Comparison of ENCODE assay signal across 11 cellular contexts in genomic region chr6:43355862-43356590, GRCh38. TPM values are rescaled to one million over a fixed set of nuclear protein-coding genes. Genes with fewer than 3 reads are reported as not detected.
DNase-seq lines count a peak whose midpoint lies in the region; ATAC-seq, FAIRE-seq and TF ChIP-seq lines count a peak whose summit lies in the region.
"Had no signal": no experiment of that assay in that cellular context is flagged by ENCODE, and none has a peak within 500 bp of the region (broad histone marks: within the 10 kb centered on the region; RNA-seq: fewer than 3 reads in every experiment).

No MANE protein-coding gene starts in this region.

- 97% methylated on average over 2 of the region's 2 CpGs for WGBS in HepG2 (ENCODE audit: low lambda C conversion rate)

- no peak overlapping the region for H3K4me3 ChIP-seq in astrocyte of the spinal cord (ENCODE audit: low read depth, low read length)
- H3K4me3 ChIP-seq in HepG2 (replicated peaks in 1 of 3; ENCODE audit: insufficient read depth in 1 of 3, low read depth in 2 of 3, low read length in 3 of 3): no peak overlapping the region

- no peaks in the 10 kb centered on the region; the same call in 1 of the 2 replicates for H4K20me1 ChIP-seq in HepG2 (ENCODE audit: insufficient read depth, low read length)

- H3K9me3 ChIP-seq in HepG2 (ENCODE audit: low read length): no peaks in the 10 kb centered on the region

- TF ChIP-seq EP300 in HepG2 (IDR thresholded peaks at IDR 0.05; ENCODE audit: low read depth in 2 of 2, low read length in 2 of 2): no peak
- TF ChIP-seq EP300 in HepG2 (CRISPR knock-in tag; IDR thresholded peaks at IDR 0.05; ENCODE audit: borderline replicate concordance): no peak

- peaks cover 21 to 61% of the 10 kb centered on the region in 2 experiments for H3K36me3 ChIP-seq in HepG2 (replicated peaks in 1 of 2; ENCODE audit: control insufficient read depth in 1 of 2, insufficient read depth in 2 of 2, low read length in 2 of 2)

- no TSS peak for BruUV-seq in HepG2 (replicated peaks; lab: Mats Ljungman, UMichigan)

- DNase-seq in D721Med (ENCODE audit: insufficient read length, low spot score) (no peak), HT1080 (ENCODE audit: low read depth) (peak; percentile 17), astrocyte of the spinal cord (ENCODE audit: low read depth, low spot score) (no peak), HepG2 (ENCODE audit: low spot score) (peak; percentile 64), NCI-H2171 (lab: John Stamatoyannopoulos, UW) (no peak), C1 segment of cervical spinal cord (lab: John Stamatoyannopoulos, UW) (no peak)
- DNase-seq in NK-92 treated with Interleukin-12 subunit alpha and Interleukin-12 subunit beta, amount 100 ng/mL, for 24 hours (lab: John Stamatoyannopoulos, UW): no peak
- DNase-seq: amniotic stem cell; stimulated activated naive CD4-positive, alpha-beta T cell had no signal

- no peak overlapping the region for H3K9ac ChIP-seq in HepG2 (ENCODE audit: insufficient read depth, low read depth, low read length)

- H3K4me2 ChIP-seq in HepG2 (ENCODE audit: low read depth, low read length): no peak overlapping the region

- no peak for TF ChIP-seq POLR2A in HepG2 (IDR thresholded peaks at IDR 0.05; ENCODE audit: insufficient read depth in 1 of 2, low read depth in 2 of 2, low read length in 2 of 2)

- ATAC-seq in HepG2 (peak; percentile 99), HG03469 (IDR thresholded peaks at IDR 0.05; ENCODE audit: unreplicated experiment) (no peak)
- ATAC-seq: natural killer cell treated with Interleukin-12 subunit alpha and Interleukin-12 subunit beta and Interleukin-15 and Interleukin-18, amount 100 ng/mL, for 72 hours had no signal

- no peak overlapping the region for H3K27ac ChIP-seq in HepG2 (ENCODE audit: extremely low read length, insufficient read depth, low read length)

- CTCF ChIA-PET in HepG2 (lab: Yijun Ruan, JAX; ENCODE audit: low intra/inter-chr PET ratio, low total read pairs): interaction anchor here (0.6 to 2.3 kb wide), 4 partner anchors 21 to 126 kb away, joined by 3 to 25 read pairs (median 8); partner anchors contain the start of genes CRIP3 and DNPH1

- POLR2A ChIA-PET in HepG2 (lab: Yijun Ruan, JAX): interaction anchor here (0.9 to 1.7 kb wide), 6 partner anchors 13 to 133 kb away, joined by 3 to 6 read pairs (median 4); partner anchors contain the start of gene ZNF318

- no peaks in the 10 kb centered on the region for H3K27me3 ChIP-seq in HepG2 (ENCODE audit: control insufficient read depth in 1 of 2, insufficient read depth in 2 of 2, low read length in 2 of 2)

- TF ChIP-seq RAD21 in HepG2 (CRISPR knock-in tag; IDR thresholded peaks at IDR 0.05): peak; percentile 86

- in situ Hi-C loops in astrocyte of the spinal cord (cut with HindIII; ENCODE audit: low sequenced_read_pairs): no loop called here
- in situ Hi-C loops in HepG2 (cut with HindIII; ENCODE audit: extremely low pct_ligation_motif_present, low pct_unique_long_range_greater_than_20kb): loop anchor here (5.0 kb wide), 1 partner anchor 94 kb away; no protein-coding TSS in a partner anchor

- FAIRE-seq in D721Med (lab: Jason Lieb, UNC) (no peak), HepG2 (lab: Jason Lieb, UNC) (peak; percentile 65)

- peaks cover 2% of the 10 kb centered on the region for H3K4me1 ChIP-seq in HepG2 (ENCODE audit: insufficient read depth, low read length)

- H3K79me2 ChIP-seq in HepG2 (ENCODE audit: insufficient read depth, low read length): peaks cover 2% of the 10 kb centered on the region

- intact Hi-C loops in HepG2 (cut with micrococcal nuclease; ENCODE audit: unreplicated experiment): loop anchor here (1.0 kb wide), 1 partner anchor 93 kb away; no protein-coding TSS in a partner anchor

- TF ChIP-seq CTCF in D721Med (IDR thresholded peaks at IDR 0.05; ENCODE audit: insufficient read depth, missing control alignments): peak; percentile 28
- peak; percentile 41 for TF ChIP-seq CTCF in astrocyte of the spinal cord (IDR thresholded peaks at IDR 0.05; ENCODE audit: low read depth, low read length)
- peak; percentile 91 for TF ChIP-seq CTCF in HepG2 (CRISPR knock-in tag; IDR thresholded peaks at IDR 0.05)

- no peak overlapping the region for H2AFZ ChIP-seq in HepG2 (ENCODE audit: low read length)

RNA-seq across cellular contexts. Expression of gene ZNF318, which starts 13.4 kb away (rescaled TPM):
- total RNA-seq in HT1080 (2014; rRNA removed; shearing (Covaris generic)): 4.8 and 6.4 TPM in 2 replicates
- 5.9 and 7.2 TPM in 2 replicates for polyA plus RNA-seq in HT1080 (2015; cell fraction: cytosol; rRNA removed)
- polyA plus RNA-seq in HT1080 (2015; cell fraction: nucleus; rRNA removed): 12.7 and 15.9 TPM in 2 replicates
- 13.0 and 19.4 TPM in 2 replicates for total RNA-seq in HepG2 (2016; rRNA removed; fragmentation: Illumina TruSeq; extraction: Trizol)
- 1.6 TPM in 2 replicates for total RNA-seq in HepG2 (2016; cell fraction: cytosol; rRNA removed; fragmentation: Illumina TruSeq; extraction: Trizol; ENCODE audit: low read depth)
- total RNA-seq in HepG2 (2016; cell fraction: insoluble cytoplasmic fraction; rRNA removed; fragmentation: Illumina TruSeq; extraction: Trizol): 11.9 and 17.8 TPM in 2 replicates
- total RNA-seq in HepG2 (2016; cell fraction: membrane; rRNA removed; fragmentation: Illumina TruSeq; extraction: Trizol): 5.6 and 6.6 TPM in 2 replicates
- 16.1 and 16.5 TPM in 2 replicates for total RNA-seq in HepG2 (2016; cell fraction: nucleus; rRNA removed; fragmentation: Illumina TruSeq; extraction: Trizol)
- polyA plus RNA-seq in HepG2 (2011; rRNA removed): 14.5 and 15.1 TPM in 2 replicates
- polyA plus RNA-seq in HepG2 (2011; cell fraction: cytosol; rRNA removed): 9.0 and 11.7 TPM in 2 replicates
- polyA plus RNA-seq in HepG2 (2011; cell fraction: nucleus; rRNA removed): 23.4 and 27.7 TPM in 2 replicates
- polyA plus RNA-seq in HepG2 (2012): 14.6 and 16.4 TPM in 2 replicates
- 0.93 and 1.1 TPM in 2 replicates for polyA plus RNA-seq in HepG2 (2016; cell fraction: cytosol; fragmentation: Illumina TruSeq; extraction: Trizol; ENCODE audit: low read depth)
- 13.7 and 15.1 TPM in 2 replicates for polyA plus RNA-seq in HepG2 (2016; cell fraction: insoluble cytoplasmic fraction; fragmentation: Illumina TruSeq; extraction: Trizol; ENCODE audit: low read depth)
- 1.8 and 2.1 TPM in 2 replicates for polyA plus RNA-seq in HepG2 (2016; cell fraction: membrane; fragmentation: Illumina TruSeq; extraction: Trizol; ENCODE audit: low read depth)
- 26.2 and 27.0 TPM in 2 replicates for polyA plus RNA-seq in HepG2 (2016; cell fraction: nucleus; fragmentation: Illumina TruSeq; extraction: Trizol; ENCODE audit: insufficient read depth, low read depth)
- polyA minus RNA-seq in HepG2 (2011; rRNA and poly(A)+ RNA removed; ENCODE audit: low replicate concordance): 38.1 and 51.2 TPM in 2 replicates
- 19.6 and 24.3 TPM in 2 replicates for polyA minus RNA-seq in HepG2 (2011; cell fraction: cytosol; rRNA and poly(A)+ RNA removed)
- polyA minus RNA-seq in HepG2 (2011; cell fraction: nucleus; rRNA and poly(A)+ RNA removed): 20.5 and 30.1 TPM in 2 replicates

RNA-seq across cellular contexts. Expression of gene CRIP3, which starts 47.4 kb away (rescaled TPM):
- not detected in 2 replicates for total RNA-seq in HT1080 (2014; rRNA removed; shearing (Covaris generic))
- polyA plus RNA-seq in HT1080 (2015; cell fraction: cytosol; rRNA removed): not detected in 2 replicates
- not detected in 2 replicates for polyA plus RNA-seq in HT1080 (2015; cell fraction: nucleus; rRNA removed)
- total RNA-seq in HepG2 (2016; rRNA removed; fragmentation: Illumina TruSeq; extraction: Trizol): 3.5 and 6.3 TPM in 2 replicates
- total RNA-seq in HepG2 (2016; cell fraction: cytosol; rRNA removed; fragmentation: Illumina TruSeq; extraction: Trizol; ENCODE audit: low read depth): 2.7 and 2.9 TPM in 2 replicates
- 5.5 and 7.0 TPM in 2 replicates for total RNA-seq in HepG2 (2016; cell fraction: insoluble cytoplasmic fraction; rRNA removed; fragmentation: Illumina TruSeq; extraction: Trizol)
- 1.7 and 2.6 TPM in 2 replicates for total RNA-seq in HepG2 (2016; cell fraction: membrane; rRNA removed; fragmentation: Illumina TruSeq; extraction: Trizol)
- 6.1 and 7.0 TPM in 2 replicates for total RNA-seq in HepG2 (2016; cell fraction: nucleus; rRNA removed; fragmentation: Illumina TruSeq; extraction: Trizol)
- polyA plus RNA-seq in HepG2 (2011; rRNA removed): 9.3 and 14.2 TPM in 2 replicates
- 4.5 and 5.1 TPM in 2 replicates for polyA plus RNA-seq in HepG2 (2011; cell fraction: cytosol; rRNA removed)
- 31.5 and 46.2 TPM in 2 replicates for polyA plus RNA-seq in HepG2 (2011; cell fraction: nucleus; rRNA removed)
- polyA plus RNA-seq in HepG2 (2012): 12.7 and 16.4 TPM in 2 replicates
- polyA plus RNA-seq in HepG2 (2016; cell fraction: cytosol; fragmentation: Illumina TruSeq; extraction: Trizol; ENCODE audit: low read depth): 0.99 and 1.7 TPM in 2 replicates
- polyA plus RNA-seq in HepG2 (2016; cell fraction: insoluble cytoplasmic fraction; fragmentation: Illumina TruSeq; extraction: Trizol; ENCODE audit: low read depth): 4.1 and 5.4 TPM in 2 replicates
- 1.9 and 2.3 TPM in 2 replicates for polyA plus RNA-seq in HepG2 (2016; cell fraction: membrane; fragmentation: Illumina TruSeq; extraction: Trizol; ENCODE audit: low read depth)
- 13.1 and 18.7 TPM in 2 replicates for polyA plus RNA-seq in HepG2 (2016; cell fraction: nucleus; fragmentation: Illumina TruSeq; extraction: Trizol; ENCODE audit: insufficient read depth, low read depth)
- 8.2 TPM in 1 of 2 replicates, not detected in the other for polyA minus RNA-seq in HepG2 (2011; rRNA and poly(A)+ RNA removed; ENCODE audit: low replicate concordance)
- 1.4 and 2.5 TPM in 2 replicates for polyA minus RNA-seq in HepG2 (2011; cell fraction: cytosol; rRNA and poly(A)+ RNA removed)
- polyA minus RNA-seq in HepG2 (2011; cell fraction: nucleus; rRNA and poly(A)+ RNA removed): 7.5 and 14.4 TPM in 2 replicates

RNA-seq across cellular contexts. Expression of gene SLC22A7, which starts 58.0 kb away (rescaled TPM):
- not detected in 2 replicates for total RNA-seq in HT1080 (2014; rRNA removed; shearing (Covaris generic))
- not detected in 2 replicates for polyA plus RNA-seq in HT1080 (2015; cell fraction: cytosol; rRNA removed)
- polyA plus RNA-seq in HT1080 (2015; cell fraction: nucleus; rRNA removed): not detected in 2 replicates
- 8.6 and 22.6 TPM in 2 replicates for total RNA-seq in HepG2 (2016; rRNA removed; fragmentation: Illumina TruSeq; extraction: Trizol)
- 5.3 and 5.4 TPM in 2 replicates for total RNA-seq in HepG2 (2016; cell fraction: cytosol; rRNA removed; fragmentation: Illumina TruSeq; extraction: Trizol; ENCODE audit: low read depth)
- total RNA-seq in HepG2 (2016; cell fraction: insoluble cytoplasmic fraction; rRNA removed; fragmentation: Illumina TruSeq; extraction: Trizol): 8.5 and 22.3 TPM in 2 replicates
- 9.0 and 9.1 TPM in 2 replicates for total RNA-seq in HepG2 (2016; cell fraction: membrane; rRNA removed; fragmentation: Illumina TruSeq; extraction: Trizol)
- total RNA-seq in HepG2 (2016; cell fraction: nucleus; rRNA removed; fragmentation: Illumina TruSeq; extraction: Trizol): 20.9 and 25.8 TPM in 2 replicates
- 5.3 and 12.3 TPM in 2 replicates for polyA plus RNA-seq in HepG2 (2011; rRNA removed)
- 7.0 and 7.8 TPM in 2 replicates for polyA plus RNA-seq in HepG2 (2011; cell fraction: cytosol; rRNA removed)
- polyA plus RNA-seq in HepG2 (2011; cell fraction: nucleus; rRNA removed): 34.4 and 48.4 TPM in 2 replicates
- polyA plus RNA-seq in HepG2 (2012): 18.9 and 34.7 TPM in 2 replicates
- polyA plus RNA-seq in HepG2 (2016; cell fraction: cytosol; fragmentation: Illumina TruSeq; extraction: Trizol; ENCODE audit: low read depth): 3.2 and 3.5 TPM in 2 replicates
- polyA plus RNA-seq in HepG2 (2016; cell fraction: insoluble cytoplasmic fraction; fragmentation: Illumina TruSeq; extraction: Trizol; ENCODE audit: low read depth): 5.5 and 6.2 TPM in 2 replicates
- polyA plus RNA-seq in HepG2 (2016; cell fraction: membrane; fragmentation: Illumina TruSeq; extraction: Trizol; ENCODE audit: low read depth): 4.5 and 5.7 TPM in 2 replicates
- 39.6 and 40.3 TPM in 2 replicates for polyA plus RNA-seq in HepG2 (2016; cell fraction: nucleus; fragmentation: Illumina TruSeq; extraction: Trizol; ENCODE audit: insufficient read depth, low read depth)
- 22.0 TPM in 1 of 2 replicates, not detected in the other for polyA minus RNA-seq in HepG2 (2011; rRNA and poly(A)+ RNA removed; ENCODE audit: low replicate concordance)
- 3.6 and 5.1 TPM in 2 replicates for polyA minus RNA-seq in HepG2 (2011; cell fraction: cytosol; rRNA and poly(A)+ RNA removed)
- polyA minus RNA-seq in HepG2 (2011; cell fraction: nucleus; rRNA and poly(A)+ RNA removed): 7.0 and 12.7 TPM in 2 replicates
- total RNA-seq: natural killer cell treated with Interleukin-12 subunit alpha and Interleukin-12 subunit beta and Interleukin-15 and Interleukin-18, amount 100 ng/mL, for 72 hours had no signal

Comparison
In these comparisons a context has a peak if more than half of its experiments do, and no peak if none do; other contexts are left out.
1. DNase-seq: peak in HT1080 (single experiment) and HepG2 (single experiment); none in D721Med (single experiment), astrocyte of the spinal cord (single experiment), NCI-H2171 (single experiment), NK-92 treated with Interleukin-12 subunit alpha and Interleukin-12 subunit beta, amount 100 ng/mL, for 24 hours (single experiment) and C1 segment of cervical spinal cord (0 of 14).
2. CTCF ChIP-seq: peak in every context shown above with its lines; median percentile 91 in HepG2; 41 in astrocyte of the spinal cord; 28 in D721Med.